1 cellular context compared by ENCODE assay signal in the genomic region with DNA sequence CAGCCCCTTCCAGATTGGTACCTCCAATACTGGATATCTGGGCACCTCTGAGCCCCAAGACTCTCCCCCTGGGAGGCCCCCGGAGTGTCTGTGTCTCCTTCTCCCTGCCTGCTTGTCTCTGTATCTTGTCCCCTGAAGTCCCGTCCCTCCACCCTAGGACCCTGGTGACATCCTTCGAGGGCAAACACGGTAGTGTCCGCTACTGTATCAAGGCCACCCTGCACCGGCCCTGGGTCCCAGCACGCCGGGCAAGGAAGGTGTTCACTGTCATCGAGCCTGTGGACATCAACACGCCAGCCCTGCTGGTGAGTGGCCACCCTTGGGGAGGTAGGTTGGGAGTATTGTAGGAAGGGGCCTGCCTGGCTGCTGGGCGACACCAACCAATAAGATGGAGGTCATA.
TF ChIP-seq lines count a peak whose summit lies in the region.

No MANE protein-coding gene starts in this region.

TF ChIP-seq in HepG2, 621 proteins besides CTCF, POLR2A, EP300 and RAD21 (continues in another document):
- no peak for TF ChIP-seq ZNF264 (CRISPR knock-in tag; IDR thresholded peaks at IDR 0.05)
- no peak for TF ChIP-seq ZNF619 (CRISPR knock-in tag; IDR thresholded peaks at IDR 0.05)
- TF ChIP-seq CHD2 (IDR thresholded peaks at IDR 0.05; ENCODE audit: low read depth, low read length), result no peak
- no peak for TF ChIP-seq ZBTB7B (CRISPR knock-in tag; IDR thresholded peaks at IDR 0.05)
- TF ChIP-seq MXD4 (CRISPR knock-in tag; IDR thresholded peaks at IDR 0.05), result peak; percentile 1; the same call in 1 of the 2 replicates
- no peak for TF ChIP-seq AGO1 (IDR thresholded peaks at IDR 0.05; ENCODE audit: low read depth, low read length, poor library complexity, severe bottlenecking)
- TF ChIP-seq, protein P1, sequence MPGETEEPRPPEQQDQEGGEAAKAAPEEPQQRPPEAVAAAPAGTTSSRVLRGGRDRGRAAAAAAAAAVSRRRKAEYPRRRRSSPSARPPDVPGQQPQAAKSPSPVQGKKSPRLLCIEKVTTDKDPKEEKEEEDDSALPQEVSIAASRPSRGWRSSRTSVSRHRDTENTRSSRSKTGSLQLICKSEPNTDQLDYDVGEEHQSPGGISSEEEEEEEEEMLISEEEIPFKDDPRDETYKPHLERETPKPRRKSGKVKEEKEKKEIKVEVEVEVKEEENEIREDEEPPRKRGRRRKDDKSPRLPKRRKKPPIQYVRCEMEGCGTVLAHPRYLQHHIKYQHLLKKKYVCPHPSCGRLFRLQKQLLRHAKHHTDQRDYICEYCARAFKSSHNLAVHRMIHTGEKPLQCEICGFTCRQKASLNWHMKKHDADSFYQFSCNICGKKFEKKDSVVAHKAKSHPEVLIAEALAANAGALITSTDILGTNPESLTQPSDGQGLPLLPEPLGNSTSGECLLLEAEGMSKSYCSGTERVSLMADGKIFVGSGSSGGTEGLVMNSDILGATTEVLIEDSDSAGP (CRISPR knock-in tag; IDR thresholded peaks at IDR 0.05; ENCODE audit: borderline replicate concordance), result no peak
- no peak for TF ChIP-seq IKZF4 (CRISPR knock-in tag; IDR thresholded peaks at IDR 0.05; ENCODE audit: borderline replicate concordance, low read depth, not compliant biosample characterization)
- TF ChIP-seq MXI1 (IDR thresholded peaks at IDR 0.05; ENCODE audit: borderline replicate concordance, low read depth, low read length), result no peak
- 0 out of 2 replicates have a peak, but pooled peaks have one; percentile 8 for TF ChIP-seq YEATS2 (CRISPR knock-in tag; IDR thresholded peaks at IDR 0.05; ENCODE audit: borderline replicate concordance)
- TF ChIP-seq ZFY (CRISPR knock-in tag; IDR thresholded peaks at IDR 0.05), result no peak
- TF ChIP-seq, protein P2, sequence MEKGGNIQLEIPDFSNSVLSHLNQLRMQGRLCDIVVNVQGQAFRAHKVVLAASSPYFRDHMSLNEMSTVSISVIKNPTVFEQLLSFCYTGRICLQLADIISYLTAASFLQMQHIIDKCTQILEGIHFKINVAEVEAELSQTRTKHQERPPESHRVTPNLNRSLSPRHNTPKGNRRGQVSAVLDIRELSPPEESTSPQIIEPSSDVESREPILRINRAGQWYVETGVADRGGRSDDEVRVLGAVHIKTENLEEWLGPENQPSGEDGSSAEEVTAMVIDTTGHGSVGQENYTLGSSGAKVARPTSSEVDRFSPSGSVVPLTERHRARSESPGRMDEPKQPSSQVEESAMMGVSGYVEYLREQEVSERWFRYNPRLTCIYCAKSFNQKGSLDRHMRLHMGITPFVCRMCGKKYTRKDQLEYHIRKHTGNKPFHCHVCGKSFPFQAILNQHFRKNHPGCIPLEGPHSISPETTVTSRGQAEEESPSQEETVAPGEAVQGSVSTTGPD (CRISPR knock-in tag; IDR thresholded peaks at IDR 0.05), result no peak
- no peak for TF ChIP-seq SMAD3 (CRISPR knock-in tag; IDR thresholded peaks at IDR 0.05)
- TF ChIP-seq, protein P3, sequence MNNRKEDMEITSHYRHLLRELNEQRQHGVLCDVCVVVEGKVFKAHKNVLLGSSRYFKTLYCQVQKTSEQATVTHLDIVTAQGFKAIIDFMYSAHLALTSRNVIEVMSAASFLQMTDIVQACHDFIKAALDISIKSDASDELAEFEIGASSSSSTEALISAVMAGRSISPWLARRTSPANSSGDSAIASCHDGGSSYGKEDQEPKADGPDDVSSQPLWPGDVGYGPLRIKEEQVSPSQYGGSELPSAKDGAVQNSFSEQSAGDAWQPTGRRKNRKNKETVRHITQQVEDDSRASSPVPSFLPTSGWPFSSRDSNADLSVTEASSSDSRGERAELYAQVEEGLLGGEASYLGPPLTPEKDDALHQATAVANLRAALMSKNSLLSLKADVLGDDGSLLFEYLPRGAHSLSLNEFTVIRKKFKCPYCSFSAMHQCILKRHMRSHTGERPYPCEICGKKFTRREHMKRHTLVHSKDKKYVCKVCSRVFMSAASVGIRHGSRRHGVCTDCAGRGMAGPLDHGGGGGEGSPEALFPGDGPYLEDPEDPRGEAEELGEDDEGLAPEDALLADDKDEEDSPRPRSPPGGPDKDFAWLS (CRISPR knock-in tag; IDR thresholded peaks at IDR 0.05; ENCODE audit: borderline replicate concordance), result no peak
- no peak for TF ChIP-seq ATF1 (CRISPR knock-in tag; IDR thresholded peaks at IDR 0.05)
- TF ChIP-seq ZNF879 (CRISPR knock-in tag; IDR thresholded peaks at IDR 0.05), result no peak
- no peak for TF ChIP-seq ZNF781 (CRISPR knock-in tag; IDR thresholded peaks at IDR 0.05; ENCODE audit: borderline replicate concordance, not compliant biosample characterization)
- peak; percentile 25; the same call in 1 of the 2 replicates for TF ChIP-seq HIVEP1 (CRISPR knock-in tag; IDR thresholded peaks at IDR 0.05)
- TF ChIP-seq TEAD3 (CRISPR knock-in tag; optimal IDR thresholded peaks at IDR 0.05; ENCODE audit: borderline replicate concordance), result peak; percentile 25
- TF ChIP-seq GLI4 (CRISPR knock-in tag; IDR thresholded peaks at IDR 0.05; ENCODE audit: borderline replicate concordance), result no peak
- TF ChIP-seq, protein P4, sequence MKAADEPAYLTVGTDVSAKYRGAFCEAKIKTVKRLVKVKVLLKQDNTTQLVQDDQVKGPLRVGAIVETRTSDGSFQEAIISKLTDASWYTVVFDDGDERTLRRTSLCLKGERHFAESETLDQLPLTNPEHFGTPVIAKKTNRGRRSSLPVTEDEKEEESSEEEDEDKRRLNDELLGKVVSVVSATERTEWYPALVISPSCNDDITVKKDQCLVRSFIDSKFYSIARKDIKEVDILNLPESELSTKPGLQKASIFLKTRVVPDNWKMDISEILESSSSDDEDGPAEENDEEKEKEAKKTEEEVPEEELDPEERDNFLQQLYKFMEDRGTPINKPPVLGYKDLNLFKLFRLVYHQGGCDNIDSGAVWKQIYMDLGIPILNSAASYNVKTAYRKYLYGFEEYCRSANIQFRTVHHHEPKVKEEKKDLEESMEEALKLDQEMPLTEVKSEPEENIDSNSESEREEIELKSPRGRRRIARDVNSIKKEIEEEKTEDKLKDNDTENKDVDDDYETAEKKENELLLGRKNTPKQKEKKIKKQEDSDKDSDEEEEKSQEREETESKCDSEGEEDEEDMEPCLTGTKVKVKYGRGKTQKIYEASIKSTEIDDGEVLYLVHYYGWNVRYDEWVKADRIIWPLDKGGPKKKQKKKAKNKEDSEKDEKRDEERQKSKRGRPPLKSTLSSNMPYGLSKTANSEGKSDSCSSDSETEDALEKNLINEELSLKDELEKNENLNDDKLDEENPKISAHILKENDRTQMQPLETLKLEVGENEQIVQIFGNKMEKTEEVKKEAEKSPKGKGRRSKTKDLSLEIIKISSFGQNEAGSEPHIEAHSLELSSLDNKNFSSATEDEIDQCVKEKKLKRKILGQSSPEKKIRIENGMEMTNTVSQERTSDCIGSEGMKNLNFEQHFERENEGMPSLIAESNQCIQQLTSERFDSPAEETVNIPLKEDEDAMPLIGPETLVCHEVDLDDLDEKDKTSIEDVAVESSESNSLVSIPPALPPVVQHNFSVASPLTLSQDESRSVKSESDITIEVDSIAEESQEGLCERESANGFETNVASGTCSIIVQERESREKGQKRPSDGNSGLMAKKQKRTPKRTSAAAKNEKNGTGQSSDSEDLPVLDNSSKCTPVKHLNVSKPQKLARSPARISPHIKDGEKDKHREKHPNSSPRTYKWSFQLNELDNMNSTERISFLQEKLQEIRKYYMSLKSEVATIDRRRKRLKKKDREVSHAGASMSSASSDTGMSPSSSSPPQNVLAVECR (CRISPR knock-in tag; IDR thresholded peaks at IDR 0.05; ENCODE audit: borderline replicate concordance), result no peak
- no peak for TF ChIP-seq HOXD1 (CRISPR knock-in tag; IDR thresholded peaks at IDR 0.05)
- TF ChIP-seq, protein P5, sequence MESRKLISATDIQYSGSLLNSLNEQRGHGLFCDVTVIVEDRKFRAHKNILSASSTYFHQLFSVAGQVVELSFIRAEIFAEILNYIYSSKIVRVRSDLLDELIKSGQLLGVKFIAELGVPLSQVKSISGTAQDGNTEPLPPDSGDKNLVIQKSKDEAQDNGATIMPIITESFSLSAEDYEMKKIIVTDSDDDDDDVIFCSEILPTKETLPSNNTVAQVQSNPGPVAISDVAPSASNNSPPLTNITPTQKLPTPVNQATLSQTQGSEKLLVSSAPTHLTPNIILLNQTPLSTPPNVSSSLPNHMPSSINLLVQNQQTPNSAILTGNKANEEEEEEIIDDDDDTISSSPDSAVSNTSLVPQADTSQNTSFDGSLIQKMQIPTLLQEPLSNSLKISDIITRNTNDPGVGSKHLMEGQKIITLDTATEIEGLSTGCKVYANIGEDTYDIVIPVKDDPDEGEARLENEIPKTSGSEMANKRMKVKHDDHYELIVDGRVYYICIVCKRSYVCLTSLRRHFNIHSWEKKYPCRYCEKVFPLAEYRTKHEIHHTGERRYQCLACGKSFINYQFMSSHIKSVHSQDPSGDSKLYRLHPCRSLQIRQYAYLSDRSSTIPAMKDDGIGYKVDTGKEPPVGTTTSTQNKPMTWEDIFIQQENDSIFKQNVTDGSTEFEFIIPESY (CRISPR knock-in tag; IDR thresholded peaks at IDR 0.05), result no peak
- TF ChIP-seq FOXO1 (CRISPR knock-in tag; IDR thresholded peaks at IDR 0.05), result no peak
- no peak for TF ChIP-seq TOPORS (CRISPR knock-in tag; IDR thresholded peaks at IDR 0.05)
- no peak for TF ChIP-seq ZNF644 (CRISPR knock-in tag; IDR thresholded peaks at IDR 0.05; ENCODE audit: low read depth)
- TF ChIP-seq, protein P6, sequence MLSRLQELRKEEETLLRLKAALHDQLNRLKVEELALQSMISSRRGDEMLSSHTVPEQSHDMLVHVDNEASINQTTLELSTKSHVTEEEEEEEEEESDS (CRISPR knock-in tag; IDR thresholded peaks at IDR 0.05; ENCODE audit: borderline replicate concordance), result no peak
- no peak for TF ChIP-seq TGIF2 (CRISPR knock-in tag; IDR thresholded peaks at IDR 0.05)
- TF ChIP-seq, protein P7, sequence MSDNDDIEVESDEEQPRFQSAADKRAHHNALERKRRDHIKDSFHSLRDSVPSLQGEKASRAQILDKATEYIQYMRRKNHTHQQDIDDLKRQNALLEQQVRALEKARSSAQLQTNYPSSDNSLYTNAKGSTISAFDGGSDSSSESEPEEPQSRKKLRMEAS (IDR thresholded peaks at IDR 0.05), result no peak
- no peak for TF ChIP-seq ZNF230 (CRISPR knock-in tag; IDR thresholded peaks at IDR 0.05)
- TF ChIP-seq, protein P8, sequence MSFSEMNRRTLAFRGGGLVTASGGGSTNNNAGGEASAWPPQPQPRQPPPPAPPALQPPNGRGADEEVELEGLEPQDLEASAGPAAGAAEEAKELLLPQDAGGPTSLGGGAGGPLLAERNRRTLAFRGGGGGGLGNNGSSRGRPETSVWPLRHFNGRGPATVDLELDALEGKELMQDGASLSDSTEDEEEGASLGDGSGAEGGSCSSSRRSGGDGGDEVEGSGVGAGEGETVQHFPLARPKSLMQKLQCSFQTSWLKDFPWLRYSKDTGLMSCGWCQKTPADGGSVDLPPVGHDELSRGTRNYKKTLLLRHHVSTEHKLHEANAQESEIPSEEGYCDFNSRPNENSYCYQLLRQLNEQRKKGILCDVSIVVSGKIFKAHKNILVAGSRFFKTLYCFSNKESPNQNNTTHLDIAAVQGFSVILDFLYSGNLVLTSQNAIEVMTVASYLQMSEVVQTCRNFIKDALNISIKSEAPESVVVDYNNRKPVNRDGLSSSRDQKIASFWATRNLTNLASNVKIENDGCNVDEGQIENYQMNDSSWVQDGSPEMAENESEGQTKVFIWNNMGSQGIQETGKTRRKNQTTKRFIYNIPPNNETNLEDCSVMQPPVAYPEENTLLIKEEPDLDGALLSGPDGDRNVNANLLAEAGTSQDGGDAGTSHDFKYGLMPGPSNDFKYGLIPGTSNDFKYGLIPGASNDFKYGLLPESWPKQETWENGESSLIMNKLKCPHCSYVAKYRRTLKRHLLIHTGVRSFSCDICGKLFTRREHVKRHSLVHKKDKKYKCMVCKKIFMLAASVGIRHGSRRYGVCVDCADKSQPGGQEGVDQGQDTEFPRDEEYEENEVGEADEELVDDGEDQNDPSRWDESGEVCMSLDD (CRISPR knock-in tag; IDR thresholded peaks at IDR 0.05; ENCODE audit: borderline replicate concordance), result no peak
- TF ChIP-seq BHLHE40 (IDR thresholded peaks at IDR 0.05; ENCODE audit: low read length), result no peak
- no peak for TF ChIP-seq NCOR1 (IDR thresholded peaks at IDR 0.05; ENCODE audit: borderline replicate concordance, low read length)
- TF ChIP-seq, protein P9, sequence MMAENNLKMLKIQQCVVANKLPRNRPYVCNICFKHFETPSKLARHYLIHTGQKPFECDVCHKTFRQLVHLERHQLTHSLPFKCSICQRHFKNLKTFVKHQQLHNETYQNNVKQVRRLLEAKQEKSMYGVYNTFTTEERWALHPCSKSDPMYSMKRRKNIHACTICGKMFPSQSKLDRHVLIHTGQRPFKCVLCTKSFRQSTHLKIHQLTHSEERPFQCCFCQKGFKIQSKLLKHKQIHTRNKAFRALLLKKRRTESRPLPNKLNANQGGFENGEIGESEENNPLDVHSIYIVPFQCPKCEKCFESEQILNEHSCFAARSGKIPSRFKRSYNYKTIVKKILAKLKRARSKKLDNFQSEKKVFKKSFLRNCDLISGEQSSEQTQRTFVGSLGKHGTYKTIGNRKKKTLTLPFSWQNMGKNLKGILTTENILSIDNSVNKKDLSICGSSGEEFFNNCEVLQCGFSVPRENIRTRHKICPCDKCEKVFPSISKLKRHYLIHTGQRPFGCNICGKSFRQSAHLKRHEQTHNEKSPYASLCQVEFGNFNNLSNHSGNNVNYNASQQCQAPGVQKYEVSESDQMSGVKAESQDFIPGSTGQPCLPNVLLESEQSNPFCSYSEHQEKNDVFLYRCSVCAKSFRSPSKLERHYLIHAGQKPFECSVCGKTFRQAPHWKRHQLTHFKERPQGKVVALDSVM (CRISPR knock-in tag; IDR thresholded peaks at IDR 0.05), result no peak
- no peak for TF ChIP-seq SMYD3 (CRISPR knock-in tag; IDR thresholded peaks at IDR 0.05)
- TF ChIP-seq, protein P10, sequence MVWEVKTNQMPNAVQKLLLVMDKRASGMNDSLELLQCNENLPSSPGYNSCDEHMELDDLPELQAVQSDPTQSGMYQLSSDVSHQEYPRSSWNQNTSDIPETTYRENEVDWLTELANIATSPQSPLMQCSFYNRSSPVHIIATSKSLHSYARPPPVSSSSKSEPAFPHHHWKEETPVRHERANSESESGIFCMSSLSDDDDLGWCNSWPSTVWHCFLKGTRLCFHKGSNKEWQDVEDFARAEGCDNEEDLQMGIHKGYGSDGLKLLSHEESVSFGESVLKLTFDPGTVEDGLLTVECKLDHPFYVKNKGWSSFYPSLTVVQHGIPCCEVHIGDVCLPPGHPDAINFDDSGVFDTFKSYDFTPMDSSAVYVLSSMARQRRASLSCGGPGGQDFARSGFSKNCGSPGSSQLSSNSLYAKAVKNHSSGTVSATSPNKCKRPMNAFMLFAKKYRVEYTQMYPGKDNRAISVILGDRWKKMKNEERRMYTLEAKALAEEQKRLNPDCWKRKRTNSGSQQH (CRISPR knock-in tag; IDR thresholded peaks at IDR 0.05; ENCODE audit: low read depth), result no peak
- no peak for TF ChIP-seq ATAD3A (CRISPR knock-in tag; IDR thresholded peaks at IDR 0.05)
- no peak for TF ChIP-seq NFYB (CRISPR knock-in tag; IDR thresholded peaks at IDR 0.05)
- TF ChIP-seq SMARCE1 (IDR thresholded peaks at IDR 0.05; ENCODE audit: borderline replicate concordance), result no peak
- TF ChIP-seq, protein P11, sequence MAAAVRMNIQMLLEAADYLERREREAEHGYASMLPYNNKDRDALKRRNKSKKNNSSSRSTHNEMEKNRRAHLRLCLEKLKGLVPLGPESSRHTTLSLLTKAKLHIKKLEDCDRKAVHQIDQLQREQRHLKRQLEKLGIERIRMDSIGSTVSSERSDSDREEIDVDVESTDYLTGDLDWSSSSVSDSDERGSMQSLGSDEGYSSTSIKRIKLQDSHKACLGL (CRISPR knock-in tag; IDR thresholded peaks at IDR 0.05), result 0 out of 2 replicates have a peak, but pooled peaks have one; percentile 21
